ENCODE assay signal across 22 cellular contexts in the genomic region with DNA sequence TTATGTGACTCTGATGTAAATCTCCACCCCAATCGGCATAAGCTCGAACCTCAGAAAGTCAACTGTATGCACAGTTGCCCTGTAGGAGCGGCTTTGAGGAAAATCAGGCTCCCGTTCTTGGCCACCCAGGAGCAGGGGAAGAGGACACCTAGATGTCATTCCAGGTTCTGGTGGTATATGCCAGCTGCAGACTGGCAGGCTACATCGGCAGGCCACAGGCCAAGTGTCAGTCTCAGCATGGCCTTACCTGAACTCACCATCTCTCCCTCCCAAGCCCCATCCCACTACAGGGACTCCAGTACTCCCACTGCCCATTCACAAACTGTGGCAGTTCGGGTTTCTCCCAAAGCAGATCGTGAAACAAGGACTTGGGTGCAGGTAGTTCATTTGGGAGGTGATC.
"Had no signal": no experiment of that assay in that cellular context is flagged by ENCODE, and none has a peak within 500 bp of the region (broad histone marks: within the 10 kb centered on the region; RNA-seq: fewer than 3 reads in every experiment).

No MANE protein-coding gene starts in this region.

- H3K36me3 ChIP-seq: esophagus muscularis mucosa, gastroesophageal sphincter, left ventricle myocardium inferior, lower lobe of right lung had no signal

- H2AFZ ChIP-seq: hepatocyte had no signal

- H3K4me1 ChIP-seq: esophagus muscularis mucosa, foreskin keratinocyte, gastroesophageal sphincter, left ventricle myocardium inferior, lower lobe of right lung had no signal

- ATAC-seq: foreskin keratinocyte; gastroesophageal sphincter; left colon; left lobe of liver; lower lobe of right lung; mucosa of descending colon; naive thymus-derived CD8-positive, alpha-beta T cell had no signal

- H3K27ac ChIP-seq: coronary artery, dorsolateral prefrontal cortex, esophagus muscularis mucosa, foreskin keratinocyte, gastroesophageal sphincter, hepatocyte, left ventricle myocardium inferior, lower lobe of right lung had no signal

- H3K4me3 ChIP-seq: coronary artery, dorsolateral prefrontal cortex, esophagus muscularis mucosa, gastroesophageal sphincter, hepatocyte, left ventricle myocardium inferior, lower lobe of right lung, mucosa of descending colon had no signal

- DNase-seq: dermis blood vessel endothelial cell; dorsolateral prefrontal cortex; effector CD4-positive, alpha-beta T cell; effector memory CD4-positive, alpha-beta T cell; foreskin keratinocyte; hypothalamus; immature natural killer cell; islet precursor cell; kidney; left colon; left ventricle myocardium inferior; lower lobe of right lung; mesenchymal stem cell; mucosa of descending colon; naive B cell; naive thymus-derived CD8-positive, alpha-beta T cell had no signal

- H3K4me2 ChIP-seq: hepatocyte had no signal

- FAIRE-seq: frontal cortex, kidney had no signal

- H3K9me3 ChIP-seq: esophagus muscularis mucosa, gastroesophageal sphincter, left ventricle myocardium inferior, lower lobe of right lung, mucosa of descending colon had no signal

- H3K27me3 ChIP-seq: esophagus muscularis mucosa, foreskin keratinocyte, gastroesophageal sphincter, hepatocyte had no signal

- H3K79me2 ChIP-seq: hepatocyte had no signal
